9 cellular contexts compared by ENCODE assay signal in genomic region chr13:51895906-51896888, GRCh38. TPM values are rescaled to one million over a fixed set of nuclear protein-coding genes. Genes with fewer than 3 reads are reported as not detected.
A peak's percentile ranks its signal among the peaks of the same experiment; 100 is the strongest.
DNase-seq lines count a peak whose midpoint lies in the region; ATAC-seq, FAIRE-seq and TF ChIP-seq lines count a peak whose summit lies in the region.
"Had no signal": no experiment of that assay in that cellular context is flagged by ENCODE, and none has a peak within 500 bp of the region (broad histone marks: within the 10 kb centered on the region; RNA-seq: fewer than 3 reads in every experiment).

No MANE protein-coding gene starts in this region.

- 37% methylated on average over 8 of the region's 9 CpGs for WGBS in mammary epithelial cell (ENCODE audit: low coverage, missing lambda C conversion rate)

- peak; percentile 57 for FAIRE-seq in keratinocyte (lab: Jason Lieb, UNC)

- in situ Hi-C loops in mammary epithelial cell (cut with MboI; ENCODE audit: low sequenced_read_pairs in 2 of 2): loop anchor here in 1 of 2 donors (25.0 kb wide), 1 partner anchor 241 kb away; the partner anchor contains the start of gene NEK5

- no peaks in the 10 kb centered on the region for H3K36me3 ChIP-seq in BLaER1 treated with 17β-estradiol and CSF1 and Interleukin-3, amounts not matched to agents 10 nM and 100 nM
- H3K36me3 ChIP-seq in mammary epithelial cell (ENCODE audit: insufficient read depth, low read length): no peaks in the 10 kb centered on the region
- H3K36me3 ChIP-seq in keratinocyte (ENCODE audit: control insufficient read depth in 2 of 2, extremely low read depth in 1 of 2, insufficient read depth in 2 of 2, low read length in 2 of 2): no peaks in the 10 kb centered on the region

- no peaks in the 10 kb centered on the region for H3K9me3 ChIP-seq in BLaER1 treated with 17β-estradiol and CSF1 and Interleukin-3, amounts not matched to agents 10 nM and 100 nM (replicated peaks in 1 of 11)
- no peaks in the 10 kb centered on the region for H3K9me3 ChIP-seq in mammary epithelial cell (replicated peaks; ENCODE audit: insufficient read depth, low read length)
- H3K9me3 ChIP-seq in keratinocyte (ENCODE audit: control insufficient read depth, low read depth, low read length): no peaks in the 10 kb centered on the region

- intact Hi-C loops in mammary epithelial cell (cut with micrococcal nuclease): loop anchor here (1.0 kb wide), 3 partner anchors 231 to 305 kb away; partner anchors contain the start of gene NEK3

- peak overlapping the region in 6 of 11 experiments; percentile 2 to 16 (median 7); a peak in 6 of 22 replicates for H3K4me2 ChIP-seq in BLaER1 treated with 17β-estradiol and CSF1 and Interleukin-3, amounts not matched to agents 10 nM and 100 nM
- H3K4me2 ChIP-seq in mammary epithelial cell (ENCODE audit: insufficient read depth, low read depth, low read length) (no peak overlapping the region), keratinocyte (ENCODE audit: control insufficient read depth, extremely low read depth, insufficient read depth, low read depth, low read length) (no peak overlapping the region)

- TF ChIP-seq CTCF in mammary epithelial cell (conservative IDR thresholded peaks at IDR 0.05 in 1 of 2, IDR thresholded peaks at IDR 0.05 in 1 of 2; ENCODE audit: extremely low read depth in 1 of 2, insufficient read depth in 1 of 2, low read depth in 1 of 2, low read length in 2 of 2) (peak; percentile 85 to 91), keratinocyte (optimal IDR thresholded peaks at IDR 0.05 in 1 of 3, IDR thresholded peaks at IDR 0.05 in 1 of 3, conservative IDR thresholded peaks at IDR 0.05 in 1 of 3; ENCODE audit: extremely low read depth in 1 of 3, insufficient read depth in 2 of 3, low read length in 3 of 3) (peak; percentile 61 to 82 (median 82))

- no peak overlapping the region for H3K27ac ChIP-seq in BLaER1 treated with 17β-estradiol and CSF1 and Interleukin-3, amounts not matched to agents 10 nM and 100 nM
- H3K27ac ChIP-seq in mammary epithelial cell (ENCODE audit: insufficient read depth, low read depth, low read length): no peak overlapping the region
- H3K27ac ChIP-seq in keratinocyte (ENCODE audit: control insufficient read depth, insufficient read depth, low read length): no peak overlapping the region

- peaks cover 0 to 17% (median 8%) of the 10 kb centered on the region in 10 experiments; a peak in 10 of 20 replicates for H3K4me1 ChIP-seq in BLaER1 treated with 17β-estradiol and CSF1 and Interleukin-3, amounts not matched to agents 10 nM and 100 nM
- H3K4me1 ChIP-seq in mammary epithelial cell (ENCODE audit: insufficient read depth, low read length): no peaks in the 10 kb centered on the region
- H3K4me1 ChIP-seq in keratinocyte (ENCODE audit: control insufficient read depth, extremely low read depth, insufficient read depth, low read length): no peaks in the 10 kb centered on the region

- CTCF ChIA-PET in mammary epithelial cell (lab: Charles Lee; ENCODE audit: low non-redundant PET): interaction anchor here (0.5 to 1.0 kb wide), 2 partner anchors 103 to 208 kb away, joined by 3 read pairs; no protein-coding TSS in a partner anchor

- H3K27me3 ChIP-seq in BLaER1 treated with 17β-estradiol and CSF1 and Interleukin-3, amounts not matched to agents 10 nM and 100 nM: no peaks in the 10 kb centered on the region
- peaks cover 2% of the 10 kb centered on the region for H3K27me3 ChIP-seq in mammary epithelial cell (ENCODE audit: insufficient read depth, low read length)
- peaks cover 6% of the 10 kb centered on the region for H3K27me3 ChIP-seq in keratinocyte (ENCODE audit: control insufficient read depth, extremely low read depth, insufficient read depth, low read length)

- H2AFZ ChIP-seq in mammary epithelial cell (ENCODE audit: low read depth, low read length) (no peak overlapping the region), keratinocyte (ENCODE audit: control insufficient read depth, low read length) (no peak overlapping the region)

- BruUV-seq in mammary epithelial cell (replicated peaks; lab: Mats Ljungman, UMichigan): no TSS peak

- no peaks in the 10 kb centered on the region for H4K20me1 ChIP-seq in BLaER1 treated with 17β-estradiol and CSF1 and Interleukin-3, amounts not matched to agents 10 nM and 100 nM
- no peaks in the 10 kb centered on the region for H4K20me1 ChIP-seq in mammary epithelial cell (ENCODE audit: insufficient read depth, low read length)
- no peaks in the 10 kb centered on the region for H4K20me1 ChIP-seq in keratinocyte (ENCODE audit: control insufficient read depth, extremely low read depth, insufficient read depth, low read length)

- DNase-seq in HT1080 (ENCODE audit: low read depth) (peak; percentile 39), SW480 (ENCODE audit: low spot score) (peak; percentile 54), mammary epithelial cell (peak; percentile 38), keratinocyte (ENCODE audit: low read depth, low spot score) (no peak), GOT3 (lab: John Stamatoyannopoulos, UW) (no peak)
- DNase-seq in stimulated activated CD4-positive, alpha-beta T cell treated with anti-CD3 and anti-CD28 coated beads, Interleukin-4, amount 100 ng/mL, for 48 hours (ENCODE audit: low read depth in 2 of 2): peak; percentile 28 to 43

- H3K9ac ChIP-seq in BLaER1 treated with 17β-estradiol and CSF1 and Interleukin-3, amounts not matched to agents 10 nM and 100 nM: peak overlapping the region in 2 of 11 experiments; percentile 9 to 25; a peak in 3 of 22 replicates
- H3K9ac ChIP-seq in mammary epithelial cell (ENCODE audit: insufficient read depth, low read length): no peak overlapping the region
- H3K9ac ChIP-seq in keratinocyte (ENCODE audit: control insufficient read depth, extremely low read depth, insufficient read depth, low read length): no peak overlapping the region

- ATAC-seq in GM18858 (IDR thresholded peaks at IDR 0.05; ENCODE audit: unreplicated experiment): peak; percentile 53

- no peaks in the 10 kb centered on the region for H3K9me1 ChIP-seq in keratinocyte (ENCODE audit: control insufficient read depth, extremely low read depth, insufficient read depth, low read length)

- H3K4me3 ChIP-seq in BLaER1 treated with 17β-estradiol and CSF1 and Interleukin-3, amounts not matched to agents 10 nM and 100 nM: no peak overlapping the region
- H3K4me3 ChIP-seq in mammary epithelial cell (replicated peaks in 1 of 3; ENCODE audit: insufficient read depth in 1 of 3, low read depth in 2 of 3, low read length in 3 of 3): no peak overlapping the region
- no peak overlapping the region for H3K4me3 ChIP-seq in keratinocyte (ENCODE audit: control insufficient read depth in 2 of 3, extremely low read depth in 1 of 3, insufficient read depth in 2 of 3, low read depth in 1 of 3, low read length in 3 of 3)

- H3K79me2 ChIP-seq in mammary epithelial cell (ENCODE audit: insufficient read depth, low read length): no peaks in the 10 kb centered on the region
- no peaks in the 10 kb centered on the region for H3K79me2 ChIP-seq in keratinocyte (ENCODE audit: control insufficient read depth, insufficient read depth, low read length)

- dilution Hi-C loops in mammary epithelial cell (cut with HindIII; ENCODE audit: low sequenced_read_pairs): no loop called here
- dilution Hi-C loops in keratinocyte (cut with MboI; ENCODE audit: extremely low pct_ligation_motif_present, low sequenced_read_pairs): no loop called here

RNA-seq across cellular contexts. Expression of gene CCDC70, which starts 34.4 kb away (rescaled TPM):
- not detected in 2 replicates for total RNA-seq in HT1080 (2014; rRNA removed; shearing (Covaris generic))
- polyA plus RNA-seq in HT1080 (2015; cell fraction: cytosol; rRNA removed): not detected in 2 replicates
- polyA plus RNA-seq in HT1080 (2015; cell fraction: nucleus; rRNA removed): not detected in 2 replicates
- not detected for total RNA-seq in mammary epithelial cell
- polyA plus RNA-seq in mammary epithelial cell: not detected
- not detected for polyA minus RNA-seq in mammary epithelial cell
- not detected in 3 replicates for polyA plus RNA-seq in keratinocyte
- polyA plus RNA-seq in keratinocyte (2011; ENCODE audit: low read depth): not detected
- not detected in 2 replicates for polyA plus RNA-seq in keratinocyte (2011; cell fraction: cytosol; rRNA removed)
- not detected in 2 replicates for polyA plus RNA-seq in keratinocyte (2011; cell fraction: nucleus; rRNA removed)
- not detected in 2 replicates for polyA plus RNA-seq in keratinocyte (2012; ENCODE audit: low replicate concordance)
- polyA minus RNA-seq in keratinocyte: not detected in 3 replicates
- polyA minus RNA-seq in keratinocyte (2011; cell fraction: cytosol; rRNA and poly(A)+ RNA removed): not detected
- not detected in 2 replicates for polyA minus RNA-seq in keratinocyte (2011; cell fraction: nucleus; rRNA and poly(A)+ RNA removed)
- total RNA-seq: T-helper 2 cell treated with Interferon-gamma antibody and Interleukin-4, amounts not matched to agents 100 ng/mL and 5 ng/mL, for 36 hours had no signal

RNA-seq across cellular contexts. Expression of gene TMEM272, which starts 51.2 kb away (rescaled TPM):
- not detected in 2 replicates for total RNA-seq in HT1080 (2014; rRNA removed; shearing (Covaris generic))
- polyA plus RNA-seq in HT1080 (2015; cell fraction: cytosol; rRNA removed): not detected in 2 replicates
- not detected in 2 replicates for polyA plus RNA-seq in HT1080 (2015; cell fraction: nucleus; rRNA removed)
- total RNA-seq in mammary epithelial cell: not detected
- polyA plus RNA-seq in mammary epithelial cell (not detected), keratinocyte (0.01 TPM in 1 of 3 replicates, not detected in the others)
- polyA minus RNA-seq in mammary epithelial cell (not detected), keratinocyte (0.06 to 0.13 TPM in 2 of 3 replicates, not detected in the other)
- not detected for polyA plus RNA-seq in keratinocyte (2011; ENCODE audit: low read depth)
- polyA plus RNA-seq in keratinocyte (2011; cell fraction: cytosol; rRNA removed): not detected in 2 replicates
- polyA plus RNA-seq in keratinocyte (2011; cell fraction: nucleus; rRNA removed): 0.05 TPM in 1 of 2 replicates, not detected in the other
- not detected in 2 replicates for polyA plus RNA-seq in keratinocyte (2012; ENCODE audit: low replicate concordance)
- not detected for polyA minus RNA-seq in keratinocyte (2011; cell fraction: cytosol; rRNA and poly(A)+ RNA removed)
- 0.16 and 0.21 TPM in 2 replicates for polyA minus RNA-seq in keratinocyte (2011; cell fraction: nucleus; rRNA and poly(A)+ RNA removed)
- total RNA-seq: T-helper 2 cell treated with Interferon-gamma antibody and Interleukin-4, amounts not matched to agents 100 ng/mL and 5 ng/mL, for 36 hours had no signal

Comparison
In these comparisons a context has a peak if more than half of its experiments do, and no peak if none do; other contexts are left out.
1. H3K4me2 ChIP-seq: peak in BLaER1 treated with 17β-estradiol and CSF1 and Interleukin-3, amounts not matched to agents 10 nM and 100 nM (6 of 11); none in mammary epithelial cell (single experiment) and keratinocyte (single experiment).
2. DNase-seq: peak in HT1080 (single experiment), SW480 (single experiment), mammary epithelial cell (single experiment) and stimulated activated CD4-positive, alpha-beta T cell treated with anti-CD3 and anti-CD28 coated beads, Interleukin-4, amount 100 ng/mL, for 48 hours (2 of 2); none in keratinocyte (single experiment) and GOT3 (single experiment).